Comparison of ENCODE assay signal across 7 cellular contexts in the genomic region with DNA sequence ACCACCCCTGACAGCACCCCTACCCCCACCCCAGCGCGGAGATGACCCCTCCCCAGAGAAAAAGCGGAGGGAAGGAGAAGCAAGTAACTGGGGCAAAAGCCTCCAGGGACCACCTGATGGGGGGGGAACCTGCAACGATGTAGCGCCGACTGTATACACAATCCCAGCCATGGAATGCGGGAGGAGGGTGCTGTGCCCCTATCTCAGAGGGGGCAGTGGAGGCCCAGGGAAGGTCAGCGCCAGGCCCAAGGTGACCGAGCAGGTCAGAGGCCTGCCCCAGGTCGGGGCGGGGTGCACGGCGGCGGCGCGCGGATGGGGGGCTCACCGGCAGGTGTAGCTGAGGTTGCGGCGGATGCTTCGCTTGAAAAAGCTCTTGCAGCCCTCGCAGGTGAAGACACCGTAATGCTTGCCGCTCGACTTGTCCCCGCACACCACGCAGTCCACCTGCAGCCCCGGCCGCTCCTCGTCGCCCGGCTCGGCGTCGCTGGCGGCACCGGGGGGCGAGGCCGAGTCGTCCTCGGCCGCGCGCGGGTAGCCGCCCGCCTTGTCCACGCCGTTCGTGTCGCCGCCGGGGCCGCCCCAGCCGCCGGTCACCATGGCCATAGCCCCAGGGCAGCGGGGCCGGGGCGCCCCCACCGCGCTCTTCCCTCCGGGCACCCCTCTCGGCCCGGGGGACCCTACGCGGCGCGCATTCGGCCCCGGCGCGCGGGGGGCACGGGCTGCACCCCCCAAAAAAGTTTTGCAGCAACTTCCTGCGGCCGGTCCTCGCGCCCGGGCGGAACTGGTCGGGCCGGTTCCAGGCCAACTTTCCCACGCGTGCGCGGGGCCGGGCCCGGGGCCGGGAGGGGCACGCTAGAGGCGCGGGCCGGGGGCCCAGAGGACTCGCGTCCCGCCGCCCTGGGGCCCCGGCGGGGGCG. TPM values are rescaled to one million over a fixed set of nuclear protein-coding genes. Genes with fewer than 3 reads are reported as not detected.
DNase-seq lines count a peak whose midpoint lies in the region; ATAC-seq, FAIRE-seq and TF ChIP-seq lines count a peak whose summit lies in the region.

No MANE protein-coding gene starts in this region.

- no peak for TF ChIP-seq RAD21 in Ishikawa (IDR thresholded peaks at IDR 0.05; ENCODE audit: low read depth)

- peak; percentile 19 for ATAC-seq in GM18909 (IDR thresholded peaks at IDR 0.05; ENCODE audit: poor library complexity, unreplicated experiment)
- ATAC-seq in GM19467 (IDR thresholded peaks at IDR 0.05; ENCODE audit: unreplicated experiment) = no peak

- TF ChIP-seq EP300 in Ishikawa (IDR thresholded peaks at IDR 0.05; ENCODE audit: borderline replicate concordance) = peak; percentile 36; the same call in 1 of the 2 replicates

- H3K9me3 ChIP-seq in mononuclear cell (ENCODE audit: low read depth, low read length) = no peaks in the 10 kb centered on the region

- TF ChIP-seq CTCF in bronchial epithelial cell (IDR thresholded peaks at IDR 0.05; ENCODE audit: insufficient read depth, low read length, severe bottlenecking) = no peak

- no peak for FAIRE-seq in bronchial epithelial cell (lab: Jason Lieb, UNC)

- H3K27me3 ChIP-seq in bronchial epithelial cell (ENCODE audit: control insufficient read depth, insufficient read depth, low read length) (no peaks in the 10 kb centered on the region), mononuclear cell (ENCODE audit: insufficient read depth, low read length) (no peaks in the 10 kb centered on the region)

- no peak for DNase-seq in bronchial epithelial cell (ENCODE audit: low read depth)
- no peak for DNase-seq in activated gamma-delta T cell treated with Interleukin-2 at 50 U/mL for 16 hours
- DNase-seq in stimulated activated CD4-positive, alpha-beta T cell treated with anti-CD3 and anti-CD28 coated beads, Interleukin-4, amount 100 ng/mL, for 24 hours = no peak

- H3K36me3 ChIP-seq in bronchial epithelial cell (ENCODE audit: control insufficient read depth, insufficient read depth, low read length) = peaks cover 6% of the 10 kb centered on the region

- peaks cover 18% of the 10 kb centered on the region for H3K4me1 ChIP-seq in mononuclear cell (ENCODE audit: insufficient read depth, low read length)

- H3K4me3 ChIP-seq in bronchial epithelial cell (ENCODE audit: low read depth, low read length) = peak overlapping the region; percentile 78
- H3K4me3 ChIP-seq in mononuclear cell (ENCODE audit: low read length) = peak overlapping the region; percentile 23

TF ChIP-seq in Ishikawa, 13 proteins besides CTCF, POLR2A, EP300 and RAD21:
- TF ChIP-seq CEBPB (IDR thresholded peaks at IDR 0.05) (0 out of 2 replicates have a peak, but pooled peaks have one; percentile 20), TEAD4 (IDR thresholded peaks at IDR 0.05) (0 out of 2 replicates have a peak, but pooled peaks have one; percentile 19), EGR1 (IDR thresholded peaks at IDR 0.05) (no peak), TAF1 (IDR thresholded peaks at IDR 0.05; ENCODE audit: low read depth) (peak; percentile 46), NFIC (IDR thresholded peaks at IDR 0.05) (peak; percentile 30; the same call in 1 of the 2 replicates), ZBTB7A (IDR thresholded peaks at IDR 0.05; ENCODE audit: low read depth) (0 out of 2 replicates have a peak, but pooled peaks have one; percentile 16), YY1 (IDR thresholded peaks at IDR 0.05; ENCODE audit: low read depth) (no peak), CREB1 (IDR thresholded peaks at IDR 0.05; ENCODE audit: low read depth) (no peak), TCF12 (IDR thresholded peaks at IDR 0.05; ENCODE audit: low read depth) (0 out of 2 replicates have a peak, but pooled peaks have one; percentile 15)
- TF ChIP-seq, protein P1, sequence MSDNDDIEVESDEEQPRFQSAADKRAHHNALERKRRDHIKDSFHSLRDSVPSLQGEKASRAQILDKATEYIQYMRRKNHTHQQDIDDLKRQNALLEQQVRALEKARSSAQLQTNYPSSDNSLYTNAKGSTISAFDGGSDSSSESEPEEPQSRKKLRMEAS (IDR thresholded peaks at IDR 0.05) = peak; percentile 64

RNA-seq across cellular contexts. Expression of gene NR2F6, which starts 0.8 kb away (rescaled TPM):
- total RNA-seq in bronchial epithelial cell = 93.8 and 124 TPM in 2 replicates
- 2.1 TPM for total RNA-seq in mononuclear cell

RNA-seq across cellular contexts. Expression of gene OCEL1, which starts 18.9 kb away (rescaled TPM):
- total RNA-seq in bronchial epithelial cell = 2.0 and 3.2 TPM in 2 replicates
- 2.1 TPM for total RNA-seq in mononuclear cell

RNA-seq across cellular contexts. Expression of gene USHBP1, which starts 19.7 kb away (rescaled TPM):
- total RNA-seq in bronchial epithelial cell = 0.13 TPM in 1 of 2 replicates, not detected in the other
- total RNA-seq in mononuclear cell = under 0.01 TPM

RNA-seq across cellular contexts. Expression of gene BABAM1, which starts 22.4 kb away (rescaled TPM):
- total RNA-seq in bronchial epithelial cell (45.8 and 60.9 TPM in 2 replicates), mononuclear cell (27.3 TPM)

RNA-seq across cellular contexts. Expression of gene USE1, which starts 29.7 kb away (rescaled TPM):
- total RNA-seq in bronchial epithelial cell = 8.3 and 11.8 TPM in 2 replicates
- total RNA-seq in mononuclear cell = 8.6 TPM

Comparison
In these comparisons a context has a peak if more than half of its experiments do, and no peak if none do; other contexts are left out.
1. RNA of gene NR2F6, which starts 0.8 kb away (total RNA-seq): 93.8 to 124 TPM in bronchial epithelial cell; 2.1 TPM in mononuclear cell (single experiment); every median in the first group is over 10 times any median in the second.